Comparison of ENCODE assay signal across 10 cellular contexts in the genomic region with DNA sequence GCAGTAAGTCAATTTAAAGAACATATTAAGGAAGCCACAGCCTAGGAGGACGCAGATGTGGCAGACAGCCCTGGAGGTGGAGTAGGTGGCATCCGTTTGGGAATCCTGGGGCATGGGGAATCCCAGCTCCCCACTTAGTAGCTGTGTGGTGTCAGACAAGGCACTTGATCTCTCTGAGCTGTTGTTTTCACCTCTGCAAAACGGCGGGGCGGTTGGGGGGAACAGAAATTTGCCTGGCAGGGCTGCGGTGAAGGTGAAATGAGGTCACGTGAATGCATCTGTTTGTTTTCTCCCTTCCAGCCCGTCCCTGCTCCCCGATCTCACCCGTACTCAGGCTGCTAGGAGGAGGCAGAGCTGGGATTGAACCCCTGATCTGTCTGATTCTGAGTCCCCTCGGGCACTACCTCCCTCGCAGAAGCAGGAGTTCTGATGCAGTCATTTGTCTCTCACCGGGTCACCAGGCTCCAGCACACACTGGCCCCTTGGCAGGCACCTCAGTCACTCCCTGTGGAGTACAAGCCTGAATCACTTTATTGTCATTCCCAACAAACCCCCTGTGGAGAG. TPM values are rescaled to one million over a fixed set of nuclear protein-coding genes. Genes with fewer than 3 reads are reported as not detected.
DNase-seq lines count a peak whose midpoint lies in the region; ATAC-seq, FAIRE-seq and TF ChIP-seq lines count a peak whose summit lies in the region.
"Had no signal": no experiment of that assay in that cellular context is flagged by ENCODE, and none has a peak within 500 bp of the region (broad histone marks: within the 10 kb centered on the region; RNA-seq: fewer than 3 reads in every experiment).

No MANE protein-coding gene starts in this region.

- H3K9me3 Mint-ChIP-seq in T-cell, result no peaks in the 10 kb centered on the region
- no peaks in the 10 kb centered on the region for H3K9me3 Mint-ChIP-seq in activated naive CD4-positive, alpha-beta T cell treated with anti-CD3 and anti-CD28 coated beads, Interleukin-2, amount 10 ng/mL, durations not matched to agents 7 days and 5 days

- 56 to 78% (median 71%) methylated on average over 13 of the region's 13 CpGs for WGBS in spleen, 5 donors

- POLR2A ChIA-PET in T-cell (lab: Charles Lee), result interaction anchor here in 1 of 2 donors (0.6 to 0.7 kb wide), 2 partner anchors 16 to 41 kb away, joined by 3 to 4 read pairs; no protein-coding TSS in a partner anchor

- intact Hi-C loops in spleen (cut with DNase I; ENCODE audit: low total_unique reads), result no loop called here

- H3K4me1 ChIP-seq in spleen (peaks cover 52 to 89% (median 82%) of the 10 kb centered on the region in 6 donors), BE2C (no peaks in the 10 kb centered on the region)

- H3K9me3 ChIP-seq in spleen (no peaks in the 10 kb centered on the region), BE2C (no peaks in the 10 kb centered on the region)

- ATAC-seq in T-cell (replicated peaks in 1 of 4) (peak; percentile 20 to 50 (median 24)), GM21737 (IDR thresholded peaks at IDR 0.05; ENCODE audit: unreplicated experiment) (no peak), GM21528 (IDR thresholded peaks at IDR 0.05; ENCODE audit: low FRiP score, unreplicated experiment) (no peak)

- TF ChIP-seq CTCF in spleen (IDR thresholded peaks at IDR 0.05 in 8 of 11, conservative IDR thresholded peaks at IDR 0.05 in 3 of 11), result no peak
- no peak for TF ChIP-seq CTCF in BE2C (IDR thresholded peaks at IDR 0.05; ENCODE audit: low read depth, low read length)

- no peaks in the 10 kb centered on the region for H3K27me3 Mint-ChIP-seq in T-cell
- H3K27me3 Mint-ChIP-seq in activated naive CD4-positive, alpha-beta T cell treated with anti-CD3 and anti-CD28 coated beads, Interleukin-2, amount 10 ng/mL, durations not matched to agents 7 days and 5 days, result no peaks in the 10 kb centered on the region

- H3K4me1 Mint-ChIP-seq in T-cell, result peaks cover 69 to 86% (median 80%) of the 10 kb centered on the region in 3 donors
- peaks cover 68% of the 10 kb centered on the region for H3K4me1 Mint-ChIP-seq in activated naive CD4-positive, alpha-beta T cell treated with anti-CD3 and anti-CD28 coated beads, Interleukin-2, amount 10 ng/mL, durations not matched to agents 7 days and 5 days

- H3K4me3 ChIP-seq in spleen, result peak overlapping the region in 1 of 8 donors; percentile 41
- H3K4me3 ChIP-seq in BE2C (ENCODE audit: low read depth, low read length), result no peak overlapping the region

- CTCF ChIA-PET in T-cell (lab: Charles Lee), result interaction anchor here in 1 of 2 donors (0.9 to 4.1 kb wide), 6 partner anchors 10 to 41 kb away, joined by 3 to 44 read pairs (median 11); no protein-coding TSS in a partner anchor
- CTCF ChIA-PET in activated naive CD4-positive, alpha-beta T cell treated with anti-CD3 and anti-CD28 coated beads, Interleukin-2, amount 10 ng/mL, durations not matched to agents 7 days and 5 days (lab: Charles Lee), result interaction anchor here (1.9 to 7.7 kb wide), 5 partner anchors 14 to 41 kb away, joined by 7 to 50 read pairs (median 21); no protein-coding TSS in a partner anchor

- FAIRE-seq in GM12892 (lab: Jason Lieb, UNC), result peak; percentile 96

- no peaks in the 10 kb centered on the region for H3K27me3 ChIP-seq in spleen (replicated peaks in 1 of 7)
- H3K27me3 ChIP-seq in BE2C, result no peaks in the 10 kb centered on the region

- TF ChIP-seq POLR2A in GM12892 (IDR thresholded peaks at IDR 0.05; ENCODE audit: low read depth, low read length), result peak; percentile 42; the same call in 1 of the 2 replicates
- no peak for TF ChIP-seq POLR2A in spleen (IDR thresholded peaks at IDR 0.05)

- peak overlapping the region; percentile 96 to 98 for H3K27ac Mint-ChIP-seq in T-cell
- H3K27ac Mint-ChIP-seq in activated naive CD4-positive, alpha-beta T cell treated with anti-CD3 and anti-CD28 coated beads, Interleukin-2, amount 10 ng/mL, durations not matched to agents 7 days and 5 days, result peak overlapping the region; percentile 78

- H3K36me3 ChIP-seq in spleen, result peaks cover 0 to 14% (median 0%) of the 10 kb centered on the region in 6 donors
- H3K36me3 ChIP-seq in BE2C, result no peaks in the 10 kb centered on the region

- peak overlapping the region; percentile 69 to 98 (median 69) for H3K4me3 Mint-ChIP-seq in T-cell
- H3K4me3 Mint-ChIP-seq in activated naive CD4-positive, alpha-beta T cell treated with anti-CD3 and anti-CD28 coated beads, Interleukin-2, amount 10 ng/mL, durations not matched to agents 7 days and 5 days, result peak overlapping the region; percentile 42

- H3K27ac ChIP-seq in spleen, result peak overlapping the region in 7 of 8 donors; percentile 23 to 99 (median 65)

- H3K36me3 Mint-ChIP-seq in T-cell, result peaks cover 8% of the 10 kb centered on the region
- peaks cover 26% of the 10 kb centered on the region for H3K36me3 Mint-ChIP-seq in activated naive CD4-positive, alpha-beta T cell treated with anti-CD3 and anti-CD28 coated beads, Interleukin-2, amount 10 ng/mL, durations not matched to agents 7 days and 5 days

- DNase-seq in GM12892 (ENCODE audit: insufficient read length) (no peak), T-cell (peak; percentile 57 to 82 (median 70)), spleen (peak; percentile 87), BE2C (no peak), islet precursor cell (no peak)
- DNase-seq in activated naive CD4-positive, alpha-beta T cell treated with anti-CD3 and anti-CD28 coated beads, Interleukin-2, amount 10 ng/mL, durations not matched to agents 7 days and 5 days, result peak; percentile 82
- DNase-seq: DMS53 had no signal

RNA-seq across cellular contexts. Expression of a gene that starts 2.2 kb away (rescaled TPM):
- polyA plus RNA-seq in GM12892 (2012; ENCODE audit: missing spikeins), result 808 TPM
- total RNA-seq in T-cell (100 to 1,000 TPM; 529 to 586 (median 559) TPM), spleen (100 to 1,000 TPM; 473 to 747 (median 586) TPM)
- 100 to 1,000 TPM; 419 to 691 (median 502) TPM for polyA plus RNA-seq in spleen
- polyA plus RNA-seq in BE2C (2012; ENCODE audit: insufficient read depth, insufficient read length, low read depth), result 0.77 TPM
- total RNA-seq: osteocyte had no signal

RNA-seq across cellular contexts. Expression of a gene that starts 36.4 kb away (rescaled TPM):
- 0.30 TPM for polyA plus RNA-seq in GM12892 (2012; ENCODE audit: missing spikeins)
- total RNA-seq in T-cell (1 to 10 TPM in 2 of 5 donors, under 1 TPM in 3; 0.20 to 5.5 (median 0.60) TPM), spleen (1 to 10 TPM in 1 of 7 donors, under 1 TPM in 5, not detected in 1; 0.30 to 1.1 (median 0.69) TPM)
- under 1 TPM; 0.04 to 0.08 (median 0.06) TPM for polyA plus RNA-seq in spleen
- not detected for polyA plus RNA-seq in BE2C (2012; ENCODE audit: insufficient read depth, insufficient read length, low read depth)

Comparison
In these comparisons a context has a peak if more than half of its experiments do, and no peak if none do; other contexts are left out.
1. DNase-seq: peak in T-cell (34 of 34), activated naive CD4-positive, alpha-beta T cell treated with anti-CD3 and anti-CD28 coated beads, Interleukin-2, amount 10 ng/mL, durations not matched to agents 7 days and 5 days (single experiment) and spleen (single experiment); none in GM12892 (single experiment), BE2C (single experiment) and islet precursor cell (single experiment).
2. ATAC-seq: peak in T-cell (4 of 4); none in GM21737 (single experiment) and GM21528 (single experiment).